ENCODE assay signal across 23 cellular contexts in genomic region chr17:21352221-21352980, GRCh38. TPM values are rescaled to one million over a fixed set of nuclear protein-coding genes. Genes with fewer than 3 reads are reported as not detected.
DNase-seq lines count a peak whose midpoint lies in the region; ATAC-seq and TF ChIP-seq lines count a peak whose summit lies in the region.
"Had no signal": no experiment of that assay in that cellular context is flagged by ENCODE, and none has a peak within 500 bp of the region (broad histone marks: within the 10 kb centered on the region; RNA-seq: fewer than 3 reads in every experiment).

No MANE protein-coding gene starts in this region.

- DNase-seq in RWPE2 (ENCODE audit: low spot score) (peak; percentile 37), mesenteric fat pad (ENCODE audit: low spot score) (peak; percentile 75), tibial artery (peak; percentile 10 to 61)
- DNase-seq in central memory CD4-positive, alpha-beta T cell = no peak
- DNase-seq: C1 segment of cervical spinal cord, DMS53, EL, GOT3, IMR-90, Kasumi-1, MG63, NCI-H1048, NCI-H1436, NCI-H1930, NCI-H226, NCI-H524 treated with DMSO at 0.1 percent for 48 hours, RPMI8226 had no signal

- peak overlapping the region in 4 of 11 experiments; percentile 19 to 45 (median 38); a peak in 4 of 22 replicates for H3K27ac ChIP-seq in BLaER1 treated with 17β-estradiol and CSF1 and Interleukin-3, amounts not matched to agents 10 nM and 100 nM
- H3K27ac ChIP-seq in RWPE2 (ENCODE audit: poor library complexity, severe bottlenecking) (no peak overlapping the region), tibial artery (no peak overlapping the region)
- H3K27ac ChIP-seq: HL-60, SJCRH30 had no signal

- no peaks in the 10 kb centered on the region for H3K36me3 ChIP-seq in BLaER1 treated with 17β-estradiol and CSF1 and Interleukin-3, amounts not matched to agents 10 nM and 100 nM
- H3K36me3 ChIP-seq in RWPE2 (ENCODE audit: low read depth) = no peaks in the 10 kb centered on the region
- H3K36me3 ChIP-seq in tibial artery = no peaks in the 10 kb centered on the region
- H3K36me3 ChIP-seq: MG63, SJCRH30 had no signal

- H3K4me3 ChIP-seq in BLaER1 treated with 17β-estradiol and CSF1 and Interleukin-3, amounts not matched to agents 10 nM and 100 nM = no peak overlapping the region
- no peak overlapping the region for H3K4me3 ChIP-seq in RWPE2 (ENCODE audit: severe bottlenecking)
- H3K4me3 ChIP-seq in tibial artery = no peak overlapping the region
- H3K4me3 ChIP-seq: MG63, SJCRH30 had no signal

- H3K4me2 ChIP-seq in BLaER1 treated with 17β-estradiol and CSF1 and Interleukin-3, amounts not matched to agents 10 nM and 100 nM = peak overlapping the region in 8 of 11 experiments; percentile 22 to 67 (median 50); a peak in 10 of 22 replicates

- ATAC-seq in RWPE2 (ENCODE audit: low read depth) (no peak), HG03442 (IDR thresholded peaks at IDR 0.05; ENCODE audit: unreplicated experiment) (no peak), GM18909 (IDR thresholded peaks at IDR 0.05; ENCODE audit: poor library complexity, unreplicated experiment) (no peak)

- H3K9me3 ChIP-seq in BLaER1 treated with 17β-estradiol and CSF1 and Interleukin-3, amounts not matched to agents 10 nM and 100 nM (replicated peaks in 1 of 11) = no peaks in the 10 kb centered on the region
- H3K9me3 ChIP-seq in RWPE2 (ENCODE audit: severe bottlenecking) = no peaks in the 10 kb centered on the region
- H3K9me3 ChIP-seq in tibial artery = no peaks in the 10 kb centered on the region
- H3K9me3 ChIP-seq: MG63, SJCRH30 had no signal

- peaks cover 4 to 60% (median 49%) of the 10 kb centered on the region in 10 experiments; a peak in 19 of 20 replicates for H3K4me1 ChIP-seq in BLaER1 treated with 17β-estradiol and CSF1 and Interleukin-3, amounts not matched to agents 10 nM and 100 nM
- no peaks in the 10 kb centered on the region for H3K4me1 ChIP-seq in RWPE2 (ENCODE audit: insufficient read depth, poor library complexity, severe bottlenecking)
- no peaks in the 10 kb centered on the region for H3K4me1 ChIP-seq in tibial artery
- H3K4me1 ChIP-seq: SJCRH30 had no signal

- H3K9ac ChIP-seq in BLaER1 treated with 17β-estradiol and CSF1 and Interleukin-3, amounts not matched to agents 10 nM and 100 nM = 0 out of 22 replicates have a peak overlapping the region, but pooled peaks of 1 of the 11 experiments have one; percentile 4

- intact Hi-C loops in tibial artery (cut with DNase I; ENCODE audit: low total_unique reads) = no loop called here

- no peaks in the 10 kb centered on the region; a peak in 2 of 22 replicates for H4K20me1 ChIP-seq in BLaER1 treated with 17β-estradiol and CSF1 and Interleukin-3, amounts not matched to agents 10 nM and 100 nM

- H3K27me3 ChIP-seq in BLaER1 treated with 17β-estradiol and CSF1 and Interleukin-3, amounts not matched to agents 10 nM and 100 nM = no peaks in the 10 kb centered on the region
- H3K27me3 ChIP-seq in RWPE2 (ENCODE audit: insufficient read depth, poor library complexity, severe bottlenecking) (no peaks in the 10 kb centered on the region), tibial artery (no peaks in the 10 kb centered on the region)
- H3K27me3 ChIP-seq: MG63 had no signal

- TF ChIP-seq CTCF in RWPE2 (IDR thresholded peaks at IDR 0.05; ENCODE audit: poor library complexity, severe bottlenecking) (no peak), tibial artery (IDR thresholded peaks at IDR 0.05) (no peak)

RNA-seq across cellular contexts. Expression of gene KCNJ12, which starts 23.8 kb away (rescaled TPM):
- total RNA-seq in mesenteric fat pad = 2.5 TPM
- total RNA-seq: CD8-positive, alpha-beta memory T cell had no signal
